In genomic region chr3:146948985-146949384, GRCh38 we compare ENCODE assay signal across 23 cellular contexts.
DNase-seq lines count a peak whose midpoint lies in the region; ATAC-seq, FAIRE-seq and TF ChIP-seq lines count a peak whose summit lies in the region.
"Had no signal": no experiment of that assay in that cellular context is flagged by ENCODE, and none has a peak within 500 bp of the region (broad histone marks: within the 10 kb centered on the region; RNA-seq: fewer than 3 reads in every experiment).

No MANE protein-coding gene starts in this region.

- in situ Hi-C loops in GM13976 (cut with MboI; ENCODE audit: low sequenced_read_pairs, unreplicated experiment) = no loop called here

- RAD21 ChIA-PET in HCT116 (lab: Charles Lee; ENCODE audit: low non-redundant PET in 1 of 2, low total read pairs in 2 of 2, uncharacterized antibody in 2 of 2, unreplicated experiment in 2 of 2) = no interaction called here

- POLR2A ChIA-PET in A549 (lab: Yijun Ruan, JAX) = no interaction called here
- POLR2A ChIA-PET in HCT116 (lab: Charles Lee) = no interaction called here

- H3K79me2 ChIP-seq in HCT116 (ENCODE audit: insufficient read depth, low read length) = no peaks in the 10 kb centered on the region

- WGBS in A549 (ENCODE audit: missing lambda C conversion rate) = 22% methylated on average over 8 of the region's 8 CpGs

- H3K36me3 ChIP-seq in HCT116 (ENCODE audit: control insufficient read depth in 1 of 2, insufficient read depth in 2 of 2, low read length in 2 of 2) = no peaks in the 10 kb centered on the region
- no peaks in the 10 kb centered on the region for H3K36me3 ChIP-seq in BE2C
- H3K36me3 ChIP-seq: BLaER1 had no signal

- no peaks in the 10 kb centered on the region for H4K20me1 ChIP-seq in HCT116 (ENCODE audit: insufficient read depth)
- H4K20me1 ChIP-seq: BLaER1 had no signal

- no peak overlapping the region for H3K9ac ChIP-seq in HCT116 (ENCODE audit: low read length)
- H3K9ac ChIP-seq: BLaER1 had no signal

- H3K4me1 ChIP-seq in A549 (no peaks in the 10 kb centered on the region), HCT116 (ENCODE audit: control insufficient read depth in 1 of 2, insufficient read depth in 2 of 2, low read length in 2 of 2) (no peaks in the 10 kb centered on the region), BE2C (no peaks in the 10 kb centered on the region)
- H3K4me1 ChIP-seq: BLaER1 had no signal

- H3K4me2 ChIP-seq in A549 = no peak overlapping the region
- no peak overlapping the region for H3K4me2 ChIP-seq in HCT116 (ENCODE audit: low read length)
- H3K4me2 ChIP-seq: BLaER1 had no signal

- ATAC-seq in A549 (no peak), HCT116 (no peak)

- H3K9me2 ChIP-seq in HCT116 (ENCODE audit: insufficient read depth) = no peaks in the 10 kb centered on the region

- no peak overlapping the region for H2AFZ ChIP-seq in HCT116 (ENCODE audit: low read depth, low read length, poor library complexity, severe bottlenecking)

- H3K27ac ChIP-seq in A549 (no peak overlapping the region), HCT116 (ENCODE audit: low read depth, low read length) (no peak overlapping the region)
- H3K27ac ChIP-seq: BLaER1 had no signal

- no peak for DNase-seq in A549 (ENCODE audit: low read depth in 1 of 2, low spot score in 1 of 2)
- no peak for DNase-seq in HCT116 (ENCODE audit: low read depth, low spot score)
- DNase-seq in GM13976 (ENCODE audit: low spot score) = no peak
- no peak for DNase-seq in NAMALWA (ENCODE audit: low spot score)
- DNase-seq in BE2C = no peak
- DNase-seq: 8988T; AML-193; C1 segment of cervical spinal cord; CD4-positive, CD25-positive, alpha-beta regulatory T cell; CD8-positive, alpha-beta memory T cell; COR-L47; DMS 273 treated with DMSO at 0.1 percent for 48 hours; DMS153; DMS53; DMS79; DND-41; GF-D8 had no signal

- no peak for TF ChIP-seq RAD21 in A549 (conservative IDR thresholded peaks at IDR 0.05 in 1 of 2, IDR thresholded peaks at IDR 0.05 in 1 of 2)
- no peak for TF ChIP-seq RAD21 in HCT116 (IDR thresholded peaks at IDR 0.05; ENCODE audit: low read depth)
- TF ChIP-seq RAD21 in Ishikawa (IDR thresholded peaks at IDR 0.05; ENCODE audit: low read depth) = no peak

- intact Hi-C loops in HCT116 (cut with micrococcal nuclease) = no loop called here

- H3K27me3 ChIP-seq in HCT116 (ENCODE audit: insufficient read depth, low read length) = no peaks in the 10 kb centered on the region
- no peaks in the 10 kb centered on the region for H3K27me3 ChIP-seq in BE2C
- H3K27me3 ChIP-seq: BLaER1 had no signal

- TF ChIP-seq POLR2A in A549 (IDR thresholded peaks at IDR 0.05; ENCODE audit: low read length) = no peak
- TF ChIP-seq POLR2A in HCT116 (IDR thresholded peaks at IDR 0.05; ENCODE audit: borderline replicate concordance, extremely low read depth, insufficient read depth, insufficient read length) = no peak

- TF ChIP-seq EP300 in A549 (IDR thresholded peaks at IDR 0.05) (no peak), Ishikawa (IDR thresholded peaks at IDR 0.05; ENCODE audit: borderline replicate concordance) (no peak)

- H3K4me3 ChIP-seq in A549 = no peak overlapping the region
- no peak overlapping the region for H3K4me3 ChIP-seq in HCT116 (replicated peaks in 1 of 2; ENCODE audit: low read depth in 1 of 2, low read length in 2 of 2)
- no peak overlapping the region for H3K4me3 ChIP-seq in BE2C (ENCODE audit: low read depth, low read length)
- H3K4me3 ChIP-seq: BLaER1 had no signal

- CTCF ChIA-PET in A549 (lab: Yijun Ruan, JAX) = no interaction called here
- CTCF ChIA-PET in HCT116 (lab: Charles Lee) = no interaction called here

- FAIRE-seq in A549 (lab: Jason Lieb, UNC) = no peak
- FAIRE-seq: A204.1, G401.6, GM12891, GM18507 had no signal

- BruUV-seq in HCT116 (replicated peaks; lab: Mats Ljungman, UMichigan) = no TSS peak

- H3K9me3 ChIP-seq in A549 = no peaks in the 10 kb centered on the region
- H3K9me3 ChIP-seq in HCT116 (ENCODE audit: control insufficient read depth in 1 of 2, insufficient read depth in 1 of 2, low read depth in 1 of 2, low read length in 2 of 2) = no peaks in the 10 kb centered on the region
- no peaks in the 10 kb centered on the region for H3K9me3 ChIP-seq in BE2C
- H3K9me3 ChIP-seq: BLaER1 had no signal

- TF ChIP-seq CTCF in A549 (IDR thresholded peaks at IDR 0.05) = no peak
- TF ChIP-seq CTCF in HCT116 (IDR thresholded peaks at IDR 0.05 in 2 of 3, conservative IDR thresholded peaks at IDR 0.05 in 1 of 3; ENCODE audit: borderline replicate concordance in 1 of 3, insufficient read depth in 1 of 3, low read depth in 2 of 3, low read length in 2 of 3) = no peak
- no peak for TF ChIP-seq CTCF in GM13976 (IDR thresholded peaks at IDR 0.05; ENCODE audit: borderline replicate concordance, control extremely low read depth, extremely low read depth, insufficient read depth, missing control alignments)
- no peak for TF ChIP-seq CTCF in BE2C (IDR thresholded peaks at IDR 0.05; ENCODE audit: low read depth, low read length)

TF ChIP-seq in A549, 52 proteins besides CTCF, POLR2A, EP300 and RAD21:
- TF ChIP-seq CEBPB (IDR thresholded peaks at IDR 0.05) (peak; percentile 15 to 33; a peak in 1 of 4 replicates), ZNF302 (CRISPR knock-in tag; IDR thresholded peaks at IDR 0.05) (no peak)

TF ChIP-seq in HCT116, 20 proteins besides CTCF, POLR2A, EP300 and RAD21:
- TF ChIP-seq SP1 (IDR thresholded peaks at IDR 0.05; ENCODE audit: low read depth) (no peak), CEBPB (IDR thresholded peaks at IDR 0.05; ENCODE audit: low read depth) (0 out of 2 replicates have a peak, but pooled peaks have one; percentile 17)

TF ChIP-seq in Ishikawa, 13 proteins besides CTCF, POLR2A, EP300 and RAD21:
- TF ChIP-seq TCF12 (IDR thresholded peaks at IDR 0.05; ENCODE audit: low read depth) = no peak
- TF ChIP-seq TAF1 (IDR thresholded peaks at IDR 0.05; ENCODE audit: low read depth) = no peak
- peak; percentile 49; the same call in 1 of the 2 replicates for TF ChIP-seq CEBPB (IDR thresholded peaks at IDR 0.05)
TF ChIP-seq in Ishikawa: peak in this region for 1.

Comparison
In these comparisons a context has a peak if more than half of its experiments do, and no peak if none do; other contexts are left out.
1. Of the 6 proteins assayed by ChIP-seq in both A549 and HCT116: peak only in A549: none; only in HCT116: none; in both: CEBPB; in neither: 5.